In the genomic region with DNA sequence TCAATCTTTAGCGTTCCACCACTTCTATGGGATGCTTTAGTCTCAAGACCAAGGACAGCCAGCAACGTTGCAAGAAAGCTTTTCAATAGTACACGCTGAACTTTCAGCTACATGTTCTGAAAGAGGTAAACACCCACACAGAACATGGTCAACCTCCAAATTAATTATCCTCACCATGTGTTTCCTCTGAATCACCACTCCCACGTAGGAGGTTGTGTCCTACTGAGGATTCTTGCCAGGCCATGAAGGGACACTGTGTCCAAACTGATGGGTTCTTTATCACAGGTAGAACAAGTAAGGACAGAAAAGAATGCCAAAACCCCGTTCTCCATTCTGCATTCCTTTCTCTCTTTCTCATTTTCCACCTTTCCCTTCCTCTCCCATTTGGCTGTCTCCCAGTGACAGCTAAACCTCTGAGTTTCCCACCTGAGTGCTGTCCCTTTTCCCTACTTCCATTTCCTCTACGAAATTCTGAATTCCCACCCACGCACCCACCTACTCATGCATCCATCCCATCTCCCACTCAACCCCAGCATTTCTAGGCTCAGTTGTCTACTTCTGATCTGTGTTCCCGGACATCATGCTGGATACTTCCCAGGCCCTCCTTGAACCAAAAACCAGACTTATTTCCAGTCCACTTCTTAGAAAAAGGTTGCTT, we compare ENCODE assay signal across 21 cellular contexts. TPM values are rescaled to one million over a fixed set of nuclear protein-coding genes. Genes with fewer than 3 reads are reported as not detected.
DNase-seq lines count a peak whose midpoint lies in the region; ATAC-seq and TF ChIP-seq lines count a peak whose summit lies in the region.
"Had no signal": no experiment of that assay in that cellular context is flagged by ENCODE, and none has a peak within 500 bp of the region (broad histone marks: within the 10 kb centered on the region; RNA-seq: fewer than 3 reads in every experiment).

No MANE protein-coding gene starts in this region.

- H3K36me3 Mint-ChIP-seq in stimulated activated naive B cell treated with anti-CD40 and anti-IgM and Interleukin-4, amounts not matched to agents 10 μg/mL and 1 μg/mL and 100 μg/mL, for 72 hours: no peaks in the 10 kb centered on the region
- H3K36me3 Mint-ChIP-seq: activated naive CD8-positive, alpha-beta T cell; CD14-positive monocyte; type B pancreatic cell had no signal

- no peaks in the 10 kb centered on the region for H4K20me1 ChIP-seq in mammary epithelial cell (ENCODE audit: insufficient read depth, low read length)

- TF ChIP-seq CTCF in mammary epithelial cell (conservative IDR thresholded peaks at IDR 0.05 in 1 of 2, IDR thresholded peaks at IDR 0.05 in 1 of 2; ENCODE audit: extremely low read depth in 1 of 2, insufficient read depth in 1 of 2, low read depth in 1 of 2, low read length in 2 of 2) (no peak), foreskin fibroblast (IDR thresholded peaks at IDR 0.05; ENCODE audit: low read depth, low read length) (no peak)

- dilution Hi-C loops in mammary epithelial cell (cut with HindIII; ENCODE audit: low sequenced_read_pairs): no loop called here

- no peak overlapping the region for H3K4me3 ChIP-seq in mammary epithelial cell (replicated peaks in 1 of 3; ENCODE audit: insufficient read depth in 1 of 3, low read depth in 2 of 3, low read length in 3 of 3)
- H3K4me3 ChIP-seq in foreskin fibroblast (ENCODE audit: low read depth in 1 of 2, low read length in 2 of 2): no peak overlapping the region
- H3K4me3 ChIP-seq: lung, neural progenitor cell had no signal

- peaks cover 12% of the 10 kb centered on the region for H3K4me1 ChIP-seq in mammary epithelial cell (ENCODE audit: insufficient read depth, low read length)
- H3K4me1 ChIP-seq: neural progenitor cell had no signal

- peak overlapping the region; percentile 15 for H2AFZ ChIP-seq in mammary epithelial cell (ENCODE audit: low read depth, low read length)
- H2AFZ ChIP-seq: neural progenitor cell had no signal

- intact Hi-C loops in mammary epithelial cell (cut with micrococcal nuclease): no loop called here

- DNase-seq in LHCN-M2 (ENCODE audit: low read depth): peak; percentile 19
- DNase-seq in mammary epithelial cell: peak; percentile 82
- DNase-seq in foreskin fibroblast: peak; percentile 36 to 64
- no peak for DNase-seq in stimulated activated naive B cell treated with anti-CD40 and anti-IgM and Interleukin-4, amounts not matched to agents 10 μg/mL and 1 μg/mL and 100 μg/mL, for 72 hours
- DNase-seq in SW480 (ENCODE audit: low spot score): no peak
- no peak for DNase-seq in NCI-H446 treated with DMSO at 0.1 percent for 48 hours (lab: John Stamatoyannopoulos, UW)
- no peak for DNase-seq in NCI-H2029 treated with DMSO at 0.1 percent for 48 hours (lab: John Stamatoyannopoulos, UW)
- DNase-seq: activated B cell treated with CpG ODN at 0.5 μM for 24 hours; activated CD4-positive, alpha-beta T cell treated with anti-CD3 and anti-CD28 coated beads, Interleukin-2, amount 50 U/mL, for 48 hours; effector memory CD4-positive, alpha-beta T cell; kidney glomerular epithelial cell; SHP77 treated with DMSO at 0.1 percent for 48 hours; SW 1271 had no signal

- H3K27me3 Mint-ChIP-seq in stimulated activated naive B cell treated with anti-CD40 and anti-IgM and Interleukin-4, amounts not matched to agents 10 μg/mL and 1 μg/mL and 100 μg/mL, for 72 hours: peaks cover 0 to 25% of the 10 kb centered on the region in 2 donors
- H3K27me3 Mint-ChIP-seq: activated B cell treated with CpG ODN at 0.5 μM for 24 hours, progenitor cell of endocrine pancreas, type B pancreatic cell had no signal

- peaks cover 0 to 1% of the 10 kb centered on the region in 2 donors for H3K4me1 Mint-ChIP-seq in stimulated activated naive B cell treated with anti-CD40 and anti-IgM and Interleukin-4, amounts not matched to agents 10 μg/mL and 1 μg/mL and 100 μg/mL, for 72 hours
- H3K4me1 Mint-ChIP-seq: activated B cell treated with CpG ODN at 0.5 μM for 24 hours, CD14-positive monocyte had no signal

- no peaks in the 10 kb centered on the region for H3K36me3 ChIP-seq in mammary epithelial cell (ENCODE audit: insufficient read depth, low read length)
- H3K36me3 ChIP-seq: neural progenitor cell had no signal

- H3K79me2 ChIP-seq in mammary epithelial cell (ENCODE audit: insufficient read depth, low read length): no peaks in the 10 kb centered on the region

- no peaks in the 10 kb centered on the region for H3K9me3 ChIP-seq in mammary epithelial cell (replicated peaks; ENCODE audit: insufficient read depth, low read length)

- peak overlapping the region; percentile 56 for H3K4me2 ChIP-seq in mammary epithelial cell (ENCODE audit: insufficient read depth, low read depth, low read length)
- H3K4me2 ChIP-seq: neural progenitor cell had no signal

- H3K27me3 ChIP-seq in mammary epithelial cell (ENCODE audit: insufficient read depth, low read length): no peaks in the 10 kb centered on the region
- H3K27me3 ChIP-seq: neural progenitor cell had no signal

- no peak overlapping the region for H3K4me3 Mint-ChIP-seq in stimulated activated naive B cell treated with anti-CD40 and anti-IgM and Interleukin-4, amounts not matched to agents 10 μg/mL and 1 μg/mL and 100 μg/mL, for 72 hours
- H3K4me3 Mint-ChIP-seq: activated B cell treated with CpG ODN at 0.5 μM for 24 hours; activated naive CD8-positive, alpha-beta T cell; CD14-positive monocyte; neural progenitor cell; type B pancreatic cell had no signal

- 16% methylated on average over 7 of the region's 8 CpGs for WGBS in mammary epithelial cell (ENCODE audit: low coverage, missing lambda C conversion rate)

- H3K27ac Mint-ChIP-seq in stimulated activated naive B cell treated with anti-CD40 and anti-IgM and Interleukin-4, amounts not matched to agents 10 μg/mL and 1 μg/mL and 100 μg/mL, for 72 hours: peak overlapping the region; percentile 70
- H3K27ac Mint-ChIP-seq: activated B cell treated with CpG ODN at 0.5 μM for 24 hours; activated naive CD8-positive, alpha-beta T cell; activated T-helper 2 cell treated with anti-CD3 and anti-CD28 coated beads, Interferon-gamma antibody, Interleukin-2, Interleukin-4, amounts not matched to agents 10 μg/mL and 5 μg/mL and 100 μg/mL, durations not matched to agents 14 hours and 24 hours and 36 hours; CD14-positive monocyte; neural progenitor cell; progenitor cell of endocrine pancreas; type B pancreatic cell had no signal

- in situ Hi-C loops in mammary epithelial cell (cut with MboI; ENCODE audit: low sequenced_read_pairs in 2 of 2): no loop called here

- peak overlapping the region; percentile 62 for H3K27ac ChIP-seq in mammary epithelial cell (ENCODE audit: insufficient read depth, low read depth, low read length)
- H3K27ac ChIP-seq: neural progenitor cell had no signal

- ATAC-seq in stimulated activated naive B cell treated with anti-CD40 and anti-IgM and Interleukin-4, amounts not matched to agents 10 μg/mL and 1 μg/mL and 100 μg/mL, for 72 hours (replicated peaks): no peak
- no peak for ATAC-seq in HG03196 (IDR thresholded peaks at IDR 0.05; ENCODE audit: unreplicated experiment)

- no TSS peak for BruUV-seq in mammary epithelial cell (replicated peaks; lab: Mats Ljungman, UMichigan)

- CTCF ChIA-PET in mammary epithelial cell (lab: Charles Lee; ENCODE audit: low non-redundant PET): no interaction called here

- peak overlapping the region; percentile 22 for H3K9ac ChIP-seq in mammary epithelial cell (ENCODE audit: insufficient read depth, low read length)
- H3K9ac ChIP-seq: neural progenitor cell had no signal

- no peaks in the 10 kb centered on the region for H3K9me3 Mint-ChIP-seq in stimulated activated naive B cell treated with anti-CD40 and anti-IgM and Interleukin-4, amounts not matched to agents 10 μg/mL and 1 μg/mL and 100 μg/mL, for 72 hours
- H3K9me3 Mint-ChIP-seq: activated B cell treated with CpG ODN at 0.5 μM for 24 hours; activated T-helper 2 cell treated with anti-CD3 and anti-CD28 coated beads, Interferon-gamma antibody, Interleukin-2, Interleukin-4, amounts not matched to agents 10 μg/mL and 5 μg/mL and 100 μg/mL, durations not matched to agents 14 hours and 24 hours and 36 hours; type B pancreatic cell had no signal

RNA-seq across cellular contexts. Expression of gene GPM6B, which starts 29.0 kb away (rescaled TPM):
- 4.4 and 14.4 TPM in 2 replicates for total RNA-seq in LHCN-M2 (2014; rRNA removed)
- polyA plus RNA-seq in LHCN-M2 (2012): 0.18 TPM
- 100 to 1,000 TPM in 1 of 2 donors, 1 to 10 TPM in 1; 4.0 to 146 TPM for total RNA-seq in mammary epithelial cell
- polyA plus RNA-seq in mammary epithelial cell: 152 TPM
- polyA minus RNA-seq in mammary epithelial cell: 268 TPM
- total RNA-seq: activated B cell treated with CpG ODN at 0.5 μM for 24 hours; activated T-helper 2 cell treated with anti-CD3 and anti-CD28 coated beads, Interferon-gamma antibody, Interleukin-2, Interleukin-4, amounts not matched to agents 10 μg/mL and 5 μg/mL and 100 μg/mL, durations not matched to agents 14 hours and 24 hours and 36 hours had no signal
- polyA plus RNA-seq: CD14-positive monocyte had no signal

Comparison
In these comparisons a context has a peak if more than half of its experiments do, and no peak if none do; other contexts are left out.
1. DNase-seq: peak in LHCN-M2 (single experiment), mammary epithelial cell (single experiment) and foreskin fibroblast (2 of 2); none in stimulated activated naive B cell treated with anti-CD40 and anti-IgM and Interleukin-4, amounts not matched to agents 10 μg/mL and 1 μg/mL and 100 μg/mL, for 72 hours (single experiment), SW480 (single experiment), NCI-H446 treated with DMSO at 0.1 percent for 48 hours (single experiment) and NCI-H2029 treated with DMSO at 0.1 percent for 48 hours (single experiment).